Comparison of ENCODE assay signal across 27 cellular contexts in genomic region chr5:51201708-51202107, GRCh38.
"Had no signal": no experiment of that assay in that cellular context is flagged by ENCODE, and none has a peak within 500 bp of the region (broad histone marks: within the 10 kb centered on the region; RNA-seq: fewer than 3 reads in every experiment).

No MANE protein-coding gene starts in this region.

- H3K27me3 ChIP-seq: left lung, pancreas, sigmoid colon, spleen, suprapubic skin, tibial artery, upper lobe of right lung had no signal

- H3K9me3 ChIP-seq: left lung, lower lobe of right lung, pancreas, prostate gland, sigmoid colon, spleen, suprapubic skin, thoracic aorta, tibial artery, upper lobe of right lung had no signal

- H3K4me1 ChIP-seq: left lung, lower lobe of right lung, pancreas, prostate gland, sigmoid colon, spleen, suprapubic skin, tibial artery, upper lobe of right lung had no signal

- H3K4me3 ChIP-seq: left lung, lower lobe of right lung, pancreas, prostate gland, sigmoid colon, spleen, suprapubic skin, thoracic aorta, tibial artery, upper lobe of right lung had no signal

- H3K27ac ChIP-seq: left lung, lower lobe of right lung, pancreas, prostate gland, sigmoid colon, spleen, suprapubic skin, thoracic aorta, tibial artery, upper lobe of right lung had no signal

- ATAC-seq: left lung; lower lobe of right lung; naive thymus-derived CD8-positive, alpha-beta T cell; pancreas; right cardiac atrium; stimulated activated effector memory CD8-positive, alpha-beta T cell treated with anti-CD3 and anti-CD28 coated beads, Interleukin-12 subunit alpha, Interleukin-12 subunit beta, amount 100 ng/mL, for 72 hours; upper lobe of right lung had no signal

- DNase-seq: hypothalamus; immature natural killer cell; kidney; left lung; lower lobe of right lung; mammary epithelial cell; mesenchymal stem cell; naive thymus-derived CD8-positive, alpha-beta T cell; nucleus accumbens; pancreas; posterior cingulate gyrus; retina; right cardiac atrium; sigmoid colon; spleen; stimulated activated CD4-positive, alpha-beta T cell treated with anti-CD3 and anti-CD28 coated beads, Interleukin-4, amount 100 ng/mL, for 24 hours; stimulated activated naive CD4-positive, alpha-beta T cell; tibial artery; trophoblast cell; upper lobe of right lung had no signal

- FAIRE-seq: islet of Langerhans, pancreas, small intestine, urothelium cell line had no signal

- H3K36me3 ChIP-seq: left lung, lower lobe of right lung, pancreas, prostate gland, sigmoid colon, spleen, suprapubic skin, thoracic aorta, tibial artery, upper lobe of right lung had no signal
